11 cellular contexts compared by ENCODE assay signal in genomic region chr3:196205443-196206205, GRCh38. TPM values are rescaled to one million over a fixed set of nuclear protein-coding genes. Genes with fewer than 3 reads are reported as not detected.
DNase-seq lines count a peak whose midpoint lies in the region; ATAC-seq, FAIRE-seq and TF ChIP-seq lines count a peak whose summit lies in the region.
"Not testable (repeated sequence)": the region's sequence is repeated elsewhere in the genome, so short reads cannot be mapped to it uniquely, and the experiment has no call there.
"Had no signal": no experiment of that assay in that cellular context is flagged by ENCODE, and none has a peak within 500 bp of the region (broad histone marks: within the 10 kb centered on the region; RNA-seq: fewer than 3 reads in every experiment).

No MANE protein-coding gene starts in this region.

- H3K36me3 ChIP-seq in CD4-positive, alpha-beta memory T cell (ENCODE audit: insufficient read depth, low read length); OCI-LY3 (replicated peaks; ENCODE audit: low read depth, low read length); K562 (ENCODE audit: control insufficient read depth, insufficient read depth, low read length); endothelial cell of umbilical vein (ENCODE audit: control insufficient read depth in 2 of 2, extremely low read depth in 1 of 2, insufficient read depth in 2 of 2, low read length in 2 of 2); spleen: not testable (repeated sequence)

- not testable (repeated sequence) for H3K9me1 ChIP-seq in K562 (ENCODE audit: control insufficient read depth, insufficient read depth, low read length); endothelial cell of umbilical vein (replicated peaks; ENCODE audit: control insufficient read depth, extremely low read depth, insufficient read depth, low read length)

- H3K4me1 Mint-ChIP-seq in CD4-positive, alpha-beta memory T cell: peaks cover 11 to 23% (median 12%) of the 10 kb centered on the region in 4 donors
- not testable (repeated sequence) for H3K4me1 Mint-ChIP-seq in HFFc6 (ENCODE audit: low read depth)
- H3K4me1 Mint-ChIP-seq in naive B cell: peaks cover 45 to 66% (median 55%) of the 10 kb centered on the region in 3 donors

- peak in 1 of 2 experiments; percentile 50; a peak in 2 of 4 replicates for TF ChIP-seq RAD21 in K562 (CRISPR knock-in tag; conservative IDR thresholded peaks at IDR 0.05 in 1 of 2, IDR thresholded peaks at IDR 0.05 in 1 of 2)

- not testable (repeated sequence) for H3K36me3 Mint-ChIP-seq in CD4-positive, alpha-beta memory T cell; HFFc6 (ENCODE audit: low read depth); naive B cell

- POLR2A ChIA-PET in CD4-positive, alpha-beta memory T cell (lab: Charles Lee; ENCODE audit: partially characterized antibody): interaction anchor here (0.9 to 1.9 kb wide), 2 partner anchors 26 to 130 kb away, joined by 3 to 5 read pairs; no protein-coding TSS in a partner anchor
- POLR2A ChIA-PET in K562 (lab: Yijun Ruan, JAX); endothelial cell of umbilical vein (lab: Charles Lee): not testable (repeated sequence)

- peaks cover 11% of the 10 kb centered on the region for H3K4me1 ChIP-seq in CD4-positive, alpha-beta memory T cell (ENCODE audit: insufficient read depth, low read length)
- H3K4me1 ChIP-seq in OCI-LY3 (ENCODE audit: low read length); endothelial cell of umbilical vein (ENCODE audit: control insufficient read depth, extremely low read depth, insufficient read depth, low read length): not testable (repeated sequence)
- H3K4me1 ChIP-seq in K562 (replicated peaks in 1 of 2; ENCODE audit: control insufficient read depth in 2 of 2, insufficient read depth in 2 of 2, low read length in 2 of 2) (peaks cover 13 to 43% of the 10 kb centered on the region in 2 experiments; a peak in 4 of 5 replicates), spleen (peaks cover 0 to 59% (median 28%) of the 10 kb centered on the region in 6 donors)

- peak overlapping the region in 4 of 7 donors; percentile 7 to 60 (median 24) for H3K27ac Mint-ChIP-seq in CD4-positive, alpha-beta memory T cell
- H3K27ac Mint-ChIP-seq in HFFc6: not testable (repeated sequence)
- peak overlapping the region in 4 of 6 donors; percentile 20 to 35 (median 23) for H3K27ac Mint-ChIP-seq in naive B cell

- not testable (repeated sequence) for TF ChIP-seq EP300 in K562 (IDR thresholded peaks at IDR 0.05; ENCODE audit: low read length)

- in situ Hi-C loops in K562 (cut with MboI): loop anchor here (25.0 kb wide), 1 partner anchor 493 kb away; the partner anchor contains the start of gene MUC20

- H3K27me3 ChIP-seq in CD4-positive, alpha-beta memory T cell (ENCODE audit: insufficient read depth, low read length); K562 (ENCODE audit: control insufficient read depth in 2 of 2, insufficient read depth in 2 of 2, low read length in 2 of 2); endothelial cell of umbilical vein (ENCODE audit: control insufficient read depth in 2 of 2, insufficient read depth in 2 of 2, low read length in 2 of 2); spleen (replicated peaks in 1 of 7): not testable (repeated sequence)
- H3K27me3 ChIP-seq in OCI-LY3 (ENCODE audit: low read depth, low read length): peaks cover 14% of the 10 kb centered on the region; the same call in 1 of the 2 replicates

- not testable (repeated sequence) for H3K9me3 Mint-ChIP-seq in CD4-positive, alpha-beta memory T cell; HFFc6; naive B cell

- H3K4me2 ChIP-seq in OCI-LY3 (ENCODE audit: low read length); K562 (ENCODE audit: insufficient read depth, low read length); endothelial cell of umbilical vein (ENCODE audit: insufficient read depth, low read length): not testable (repeated sequence)

- WGBS in K562 (ENCODE audit: insufficient coverage, low coverage, missing lambda C conversion rate): 39% methylated on average over 9 of the region's 9 CpGs
- 77 to 86% (median 80%) methylated on average over 9 of the region's 9 CpGs for WGBS in spleen, 5 donors

- H4K20me1 ChIP-seq in OCI-LY3 (ENCODE audit: insufficient read depth, low read length); K562 (replicated peaks; ENCODE audit: control insufficient read depth, insufficient read depth, low read length); endothelial cell of umbilical vein (replicated peaks; ENCODE audit: control insufficient read depth, extremely low read depth, insufficient read depth, low read length): not testable (repeated sequence)

- not testable (repeated sequence) for H3K27me3 Mint-ChIP-seq in CD4-positive, alpha-beta memory T cell; naive B cell
- peaks cover 33% of the 10 kb centered on the region for H3K27me3 Mint-ChIP-seq in HFFc6 (ENCODE audit: insufficient read depth)

- not testable (repeated sequence) for H3K27ac ChIP-seq in CD4-positive, alpha-beta memory T cell (ENCODE audit: low read depth, low read length); OCI-LY3 (ENCODE audit: low read length); K562 (ENCODE audit: extremely low read depth, low read depth, low read length); endothelial cell of umbilical vein (ENCODE audit: insufficient read depth, low read depth, low read length)
- peak overlapping the region in 4 of 8 donors; percentile 26 to 51 (median 38) for H3K27ac ChIP-seq in spleen

- peak in 1 of 5 donors; percentile 30 for DNase-seq in CD4-positive, alpha-beta memory T cell
- not testable (repeated sequence) for DNase-seq in HFFc6; K562 (ENCODE audit: extremely low read depth in 1 of 4, low spot score in 3 of 4); endothelial cell of umbilical vein (ENCODE audit: low read depth, low spot score); naive B cell
- peak; percentile 41 for DNase-seq in spleen

- BruUV-seq in K562 (replicated peaks; lab: Mats Ljungman, UMichigan); endothelial cell of umbilical vein (replicated peaks; lab: Mats Ljungman, UMichigan): not testable (repeated sequence)

- H3K4me3 ChIP-seq in CD4-positive, alpha-beta memory T cell (ENCODE audit: low read length in 2 of 2); OCI-LY3 (ENCODE audit: low read length); K562; endothelial cell of umbilical vein (replicated peaks in 1 of 3; ENCODE audit: insufficient read depth in 1 of 3, low read depth in 1 of 3, low read length in 3 of 3): not testable (repeated sequence)
- H3K4me3 ChIP-seq in spleen: peak overlapping the region in 1 of 8 donors; percentile 13

- H3K9ac ChIP-seq in OCI-LY3 (ENCODE audit: low read length); K562 (ENCODE audit: insufficient read depth in 1 of 2, low read depth in 2 of 2, low read length in 2 of 2); endothelial cell of umbilical vein (replicated peaks; ENCODE audit: extremely low read depth, insufficient read depth, low read length): not testable (repeated sequence)

- peak overlapping the region in 2 of 8 donors; percentile 11 to 30 for H3K4me3 Mint-ChIP-seq in CD4-positive, alpha-beta memory T cell
- H3K4me3 Mint-ChIP-seq in HFFc6: not testable (repeated sequence)
- peak overlapping the region in 6 of 8 donors; percentile 3 to 78 (median 44) for H3K4me3 Mint-ChIP-seq in naive B cell

- dilution Hi-C loops in endothelial cell of umbilical vein (cut with MboI; ENCODE audit: extremely low pct_ligation_motif_present, low sequenced_read_pairs): not testable (repeated sequence)

- ATAC-seq in K562; naive B cell (ENCODE audit: low read depth in 2 of 2): not testable (repeated sequence)

- TF ChIP-seq CTCF in GM12873 (IDR thresholded peaks at IDR 0.05; ENCODE audit: insufficient read depth, low read depth, low read length, missing control alignments) (peak; percentile 10), HFFc6 (IDR thresholded peaks at IDR 0.05) (0 out of 2 replicates have a peak, but pooled peaks have one; percentile 11), OCI-LY3 (IDR thresholded peaks at IDR 0.05; ENCODE audit: low read depth, low read length) (peak; percentile 41), K562 (IDR thresholded peaks at IDR 0.05 in 2 of 3, conservative IDR thresholded peaks at IDR 0.05 in 1 of 3; ENCODE audit: insufficient read depth in 2 of 3, low read depth in 1 of 3, low read length in 3 of 3) (peak; percentile 9 to 38 (median 33); a peak in 3 of 6 replicates)
- not testable (repeated sequence) for TF ChIP-seq CTCF in endothelial cell of umbilical vein (IDR thresholded peaks at IDR 0.05; ENCODE audit: extremely low read depth in 1 of 2, insufficient read depth in 1 of 2, low read depth in 1 of 2, low read length in 2 of 2); spleen (IDR thresholded peaks at IDR 0.05 in 8 of 11, conservative IDR thresholded peaks at IDR 0.05 in 3 of 11)

- H3K9me3 ChIP-seq in CD4-positive, alpha-beta memory T cell (ENCODE audit: control insufficient read depth in 1 of 2, low read length in 2 of 2); OCI-LY3 (ENCODE audit: insufficient read depth, low read length); K562 (replicated peaks; ENCODE audit: control insufficient read depth, insufficient read depth, low read depth, low read length); endothelial cell of umbilical vein (replicated peaks; ENCODE audit: control insufficient read depth, insufficient read depth, low read length); spleen: not testable (repeated sequence)

- CTCF ChIA-PET in CD4-positive, alpha-beta memory T cell (lab: Charles Lee; ENCODE audit: partially characterized antibody): interaction anchor here (3.2 kb wide), 2 partner anchors 9 to 132 kb away, joined by 14 read pairs; no protein-coding TSS in a partner anchor
- CTCF ChIA-PET in K562 (lab: Yijun Ruan, JAX; ENCODE audit: low intra/inter-chr PET ratio): interaction anchor here (1.2 kb wide), 1 partner anchor 314 kb away, joined by 3 read pairs; no protein-coding TSS in a partner anchor
- CTCF ChIA-PET in endothelial cell of umbilical vein (lab: Charles Lee): interaction anchor here (0.9 kb wide), 1 partner anchor 134 kb away, joined by 3 read pairs; no protein-coding TSS in a partner anchor

- not testable (repeated sequence) for H3K79me2 ChIP-seq in OCI-LY3 (ENCODE audit: low read length); K562 (ENCODE audit: control insufficient read depth, insufficient read depth, low read length); endothelial cell of umbilical vein (ENCODE audit: control insufficient read depth, insufficient read depth, low read length)

- not testable (repeated sequence) for H2AFZ ChIP-seq in OCI-LY3 (ENCODE audit: low read depth, low read length); K562 (ENCODE audit: low read depth, low read length); endothelial cell of umbilical vein (ENCODE audit: low read depth, low read length)

- intact Hi-C loops in CD4-positive, alpha-beta memory T cell (cut with micrococcal nuclease); endothelial cell of umbilical vein (cut with micrococcal nuclease); spleen (cut with DNase I; ENCODE audit: low total_unique reads): not testable (repeated sequence)
- intact Hi-C loops in K562 (cut with micrococcal nuclease): loop anchor here (2.0 kb wide), 1 partner anchor 313 kb away; no protein-coding TSS in a partner anchor

- peak; percentile 71 for FAIRE-seq in K562 (lab: Jason Lieb, UNC)
- peak; percentile 15 for FAIRE-seq in endothelial cell of umbilical vein (lab: Jason Lieb, UNC)

- not testable (repeated sequence) for TF ChIP-seq POLR2A in K562 (conservative IDR thresholded peaks at IDR 0.05); endothelial cell of umbilical vein (IDR thresholded peaks at IDR 0.05; ENCODE audit: low read depth, low read length); spleen (IDR thresholded peaks at IDR 0.05)

RNA-seq across cellular contexts. Expression of gene ZDHHC19, which starts 5.6 kb away (rescaled TPM):
- total RNA-seq in CD4-positive, alpha-beta memory T cell: not detected
- polyA plus RNA-seq in CD4-positive, alpha-beta memory T cell: not detected
- not detected for total RNA-seq in HFFc6 (2021; fragmentation: NEBNext Ultra II Directional; extraction: Animal tissue kit (Norgen Biotek cat#: 25700))
- 2.7 and 8.2 TPM in 2 replicates for total RNA-seq in K562 (2011; cell fraction: chromatin; rRNA removed; ENCODE audit: low replicate concordance)
- total RNA-seq in K562 (2011; cell fraction: nucleolus; rRNA removed): 2.1 and 2.3 TPM in 2 replicates
- total RNA-seq in K562 (2011; cell fraction: nucleoplasm; rRNA removed): 3.0 and 4.6 TPM in 2 replicates
- 3.4 and 3.5 TPM in 2 replicates for total RNA-seq in K562 (2014; rRNA removed)
- 0.67 and 0.98 TPM in 2 replicates for total RNA-seq in K562 (2014; rRNA removed; fragmentation: Illumina TruSeq; extraction: Trizol)
- 0.94 and 1.7 TPM in 2 replicates for total RNA-seq in K562 (2015; rRNA removed; fragmentation: Illumina TruSeq; extraction: Trizol)
- total RNA-seq in K562 (2021): 5.5 and 6.1 TPM in 2 replicates
- 0.78 and 1.2 TPM in 2 replicates for polyA plus RNA-seq in K562 (2011; rRNA removed)
- polyA plus RNA-seq in K562 (2011; cell fraction: cytosol; rRNA removed): 0.77 and 3.4 TPM in 2 replicates
- 2.9 and 3.2 TPM in 2 replicates for polyA plus RNA-seq in K562 (2011; cell fraction: nucleus; rRNA removed)
- 3.2 and 5.2 TPM in 2 replicates for polyA plus RNA-seq in K562 (2012)
- polyA plus RNA-seq in K562 (2014; fragmentation: Illumina TruSeq; extraction: Trizol): 0.40 and 3.5 TPM in 2 replicates
- 1 to 10 TPM; 2.0 to 2.7 TPM for polyA plus RNA-seq in K562 (2014; fragmentation: Nextera tagmentation; extraction: Ambion mirVana)
- 1.1 and 5.5 TPM in 2 replicates for polyA plus RNA-seq in K562 (2014; rRNA removed)
- polyA minus RNA-seq in K562 (2011; rRNA and poly(A)+ RNA removed): 3.3 TPM in 1 of 2 replicates, not detected in the other
- 1.6 TPM in 1 of 2 replicates, not detected in the other for polyA minus RNA-seq in K562 (2011; cell fraction: cytosol; rRNA and poly(A)+ RNA removed)
- 1.1 TPM in 1 of 2 replicates, not detected in the other for polyA minus RNA-seq in K562 (2011; cell fraction: nucleus; rRNA and poly(A)+ RNA removed)
- not detected in 2 replicates for total RNA-seq in endothelial cell of umbilical vein
- polyA plus RNA-seq in endothelial cell of umbilical vein: not detected in 2 replicates
- polyA plus RNA-seq in endothelial cell of umbilical vein (2011; cell fraction: cytosol; rRNA removed): not detected in 2 replicates
- not detected in 2 replicates for polyA plus RNA-seq in endothelial cell of umbilical vein (2011; cell fraction: nucleus; rRNA removed)
- polyA plus RNA-seq in endothelial cell of umbilical vein (2012): not detected in 2 replicates
- not detected in 2 replicates for polyA minus RNA-seq in endothelial cell of umbilical vein
- polyA minus RNA-seq in endothelial cell of umbilical vein (2011; cell fraction: cytosol; rRNA and poly(A)+ RNA removed): not detected
- polyA minus RNA-seq in endothelial cell of umbilical vein (2011; cell fraction: nucleus; rRNA and poly(A)+ RNA removed): not detected in 2 replicates
- 10 to 100 TPM in 5 of 6 donors, 1 to 10 TPM in 1; 4.7 to 39.3 (median 13.1) TPM for polyA plus RNA-seq in naive B cell (ENCODE audit: low read depth in 6 of 6)
- total RNA-seq in spleen: 10 to 100 TPM in 3 of 7 donors, 1 to 10 TPM in 3, under 1 TPM in 1; 0.79 to 44.6 (median 7.9) TPM
- polyA plus RNA-seq in spleen: 10 to 100 TPM in 1 of 3 donors, 1 to 10 TPM in 2; 3.2 to 15.4 (median 6.2) TPM
- total RNA-seq: Calu3; CD4-positive, CD25-positive, alpha-beta regulatory T cell; GM23248 had no signal
- polyA plus RNA-seq: CD4-positive, CD25-positive, alpha-beta regulatory T cell; GM23248 had no signal

RNA-seq across cellular contexts. Expression of gene SLC51A, which starts 10.7 kb away (rescaled TPM):
- not detected for total RNA-seq in CD4-positive, alpha-beta memory T cell
- polyA plus RNA-seq in CD4-positive, alpha-beta memory T cell: 1 to 10 TPM in 1 of 2 donors, not detected in 1; 2.7 TPM
- not detected for total RNA-seq in HFFc6 (2021; fragmentation: NEBNext Ultra II Directional; extraction: Animal tissue kit (Norgen Biotek cat#: 25700))
- 0.62 TPM in 1 of 2 replicates, not detected in the other for total RNA-seq in K562 (2011; cell fraction: chromatin; rRNA removed; ENCODE audit: low replicate concordance)
- not detected in 2 replicates for total RNA-seq in K562 (2011; cell fraction: nucleolus; rRNA removed)
- total RNA-seq in K562 (2011; cell fraction: nucleoplasm; rRNA removed): not detected in 2 replicates
- total RNA-seq in K562 (2014; rRNA removed): not detected in 2 replicates
- total RNA-seq in K562 (2014; rRNA removed; fragmentation: Illumina TruSeq; extraction: Trizol): not detected in 2 replicates
- total RNA-seq in K562 (2015; rRNA removed; fragmentation: Illumina TruSeq; extraction: Trizol): not detected in 2 replicates
- not detected in 2 replicates for total RNA-seq in K562 (2021)
- polyA plus RNA-seq in K562 (2011; rRNA removed): not detected in 2 replicates
- not detected in 2 replicates for polyA plus RNA-seq in K562 (2011; cell fraction: cytosol; rRNA removed)
- not detected in 2 replicates for polyA plus RNA-seq in K562 (2011; cell fraction: nucleus; rRNA removed)
- polyA plus RNA-seq in K562 (2012): 1.1 and 1.4 TPM in 2 replicates
- not detected in 2 replicates for polyA plus RNA-seq in K562 (2014; fragmentation: Illumina TruSeq; extraction: Trizol)
- polyA plus RNA-seq in K562 (2014; fragmentation: Nextera tagmentation; extraction: Ambion mirVana): under 1 TPM; 0.35 to 0.38 TPM
- polyA plus RNA-seq in K562 (2014; rRNA removed): not detected in 2 replicates
- polyA minus RNA-seq in K562 (2011; rRNA and poly(A)+ RNA removed): not detected in 2 replicates
- not detected in 2 replicates for polyA minus RNA-seq in K562 (2011; cell fraction: cytosol; rRNA and poly(A)+ RNA removed)
- not detected in 2 replicates for polyA minus RNA-seq in K562 (2011; cell fraction: nucleus; rRNA and poly(A)+ RNA removed)
- total RNA-seq in endothelial cell of umbilical vein: not detected in 2 replicates
- polyA plus RNA-seq in endothelial cell of umbilical vein: not detected in 2 replicates
- not detected in 2 replicates for polyA plus RNA-seq in endothelial cell of umbilical vein (2011; cell fraction: cytosol; rRNA removed)
- not detected in 2 replicates for polyA plus RNA-seq in endothelial cell of umbilical vein (2011; cell fraction: nucleus; rRNA removed)
- polyA plus RNA-seq in endothelial cell of umbilical vein (2012): 3.7 and 4.8 TPM in 2 replicates
- not detected in 2 replicates for polyA minus RNA-seq in endothelial cell of umbilical vein
- polyA minus RNA-seq in endothelial cell of umbilical vein (2011; cell fraction: cytosol; rRNA and poly(A)+ RNA removed): not detected
- polyA minus RNA-seq in endothelial cell of umbilical vein (2011; cell fraction: nucleus; rRNA and poly(A)+ RNA removed): not detected in 2 replicates
- 1 to 10 TPM in 1 of 6 donors, under 1 TPM in 1, not detected in 4; 0.78 to 1.4 TPM for polyA plus RNA-seq in naive B cell (ENCODE audit: low read depth in 6 of 6)
- 10 to 100 TPM in 1 of 7 donors, 1 to 10 TPM in 6; 2.0 to 14.6 (median 4.1) TPM for total RNA-seq in spleen
- polyA plus RNA-seq in spleen: 1 to 10 TPM in 1 of 3 donors, under 1 TPM in 2; 0.30 to 1.1 (median 0.54) TPM
- total RNA-seq: Calu3; CD4-positive, CD25-positive, alpha-beta regulatory T cell; GM23248 had no signal
